1 cellular context compared by ENCODE assay signal in the genomic region with DNA sequence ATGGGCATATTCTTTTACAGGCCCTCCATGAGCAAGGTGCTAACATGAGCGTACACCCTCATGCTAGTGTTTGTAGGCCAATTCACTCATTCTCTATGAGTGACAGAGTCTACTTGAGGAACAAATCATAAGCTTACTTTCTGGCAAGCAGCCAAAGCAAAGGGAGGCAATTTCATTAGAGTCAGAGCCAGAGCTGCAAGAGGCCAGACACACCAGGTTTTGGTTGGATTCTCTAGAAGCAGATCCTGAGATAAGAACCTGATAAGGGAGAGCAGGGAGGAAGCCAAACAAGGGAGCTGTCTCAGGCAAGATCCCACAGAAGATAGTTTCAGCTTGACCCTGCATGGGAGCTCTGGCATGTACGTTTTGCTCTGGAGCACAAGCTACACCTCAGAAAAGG.
TF ChIP-seq lines count a peak whose summit lies in the region.

No MANE protein-coding gene starts in this region.

TF ChIP-seq in SK-N-SH, 30 proteins besides CTCF, POLR2A, EP300 and RAD21 (continued from another document):
- no peak for TF ChIP-seq IRF3 (IDR thresholded peaks at IDR 0.05; ENCODE audit: low read depth, low read length)
- no peak for TF ChIP-seq EZH2phosphoT487 (IDR thresholded peaks at IDR 0.05; ENCODE audit: borderline replicate concordance, low read depth)
- no peak for TF ChIP-seq JUND (IDR thresholded peaks at IDR 0.05)
- no peak for TF ChIP-seq SMC3 (IDR thresholded peaks at IDR 0.05; ENCODE audit: low read depth, low read length)
- TF ChIP-seq CHD2 (IDR thresholded peaks at IDR 0.05; ENCODE audit: low read length, partially characterized antibody): no peak
- no peak for TF ChIP-seq ZBTB33 (IDR thresholded peaks at IDR 0.05; ENCODE audit: borderline replicate concordance, low read depth)
- TF ChIP-seq, protein P1, sequence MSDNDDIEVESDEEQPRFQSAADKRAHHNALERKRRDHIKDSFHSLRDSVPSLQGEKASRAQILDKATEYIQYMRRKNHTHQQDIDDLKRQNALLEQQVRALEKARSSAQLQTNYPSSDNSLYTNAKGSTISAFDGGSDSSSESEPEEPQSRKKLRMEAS (IDR thresholded peaks at IDR 0.05; ENCODE audit: low read depth): no peak
- no peak for TF ChIP-seq FOSL2 (IDR thresholded peaks at IDR 0.05; ENCODE audit: borderline replicate concordance, low read depth)
